8 cellular contexts compared by ENCODE assay signal in the genomic region with DNA sequence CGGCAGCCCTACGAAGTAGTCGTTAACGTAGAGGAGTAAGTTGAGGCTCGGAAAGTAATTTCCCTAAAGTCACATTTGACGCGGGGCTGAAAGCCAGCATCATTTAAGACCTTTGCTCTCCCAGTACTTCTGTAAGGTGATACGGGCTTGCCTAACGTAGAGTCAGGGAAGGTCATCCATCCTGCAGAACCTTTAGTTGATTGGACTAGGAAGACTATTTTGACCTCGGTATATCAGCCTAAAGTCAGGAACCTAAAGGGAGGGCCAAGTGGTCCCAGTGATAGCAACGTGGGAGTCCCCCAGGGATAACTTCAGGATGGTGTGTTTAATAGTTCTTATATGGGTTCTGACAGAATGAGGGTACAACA. TPM values are rescaled to one million over a fixed set of nuclear protein-coding genes. Genes with fewer than 3 reads are reported as not detected.
DNase-seq lines count a peak whose midpoint lies in the region; ATAC-seq and TF ChIP-seq lines count a peak whose summit lies in the region.

No MANE protein-coding gene starts in this region.

- H3K36me3 Mint-ChIP-seq in natural killer cell treated with Interleukin-12 subunit alpha and Interleukin-12 subunit beta and Interleukin-15 and Interleukin-18, amount 100 ng/mL, for 72 hours, result peaks cover 22% of the 10 kb centered on the region

- TF ChIP-seq CTCF in BJ (IDR thresholded peaks at IDR 0.05; ENCODE audit: insufficient read depth, low read depth, low read length), result no peak

- H3K27me3 Mint-ChIP-seq in natural killer cell treated with Interleukin-12 subunit alpha and Interleukin-12 subunit beta and Interleukin-15 and Interleukin-18, amount 100 ng/mL, for 72 hours, result no peaks in the 10 kb centered on the region

- CTCF ChIA-PET in BJ (lab: Yijun Ruan, JAX), result interaction anchor here (1.0 to 2.1 kb wide), 2 partner anchors 52 to 68 kb away, joined by 4 to 12 read pairs; no protein-coding TSS in a partner anchor

- no peak overlapping the region for H3K27ac ChIP-seq in duodenal mucosa (ENCODE audit: low read depth, low read length)

- H3K4me3 Mint-ChIP-seq in natural killer cell treated with Interleukin-12 subunit alpha and Interleukin-12 subunit beta and Interleukin-15 and Interleukin-18, amount 100 ng/mL, for 72 hours, result peak overlapping the region; percentile 98

- H3K36me3 ChIP-seq in BJ (ENCODE audit: control insufficient read depth, insufficient read depth, low read length) (peaks cover 8% of the 10 kb centered on the region), MG63 (peaks cover 48% of the 10 kb centered on the region), duodenal mucosa (ENCODE audit: control insufficient read depth in 1 of 2, insufficient read depth in 2 of 2, low read length in 2 of 2) (peaks cover 29 to 35% of the 10 kb centered on the region in 2 donors)

- DNase-seq in BJ (ENCODE audit: low read depth) (no peak), MG63 (no peak), NCI-H2107 (lab: John Stamatoyannopoulos, UW) (no peak)
- no peak for DNase-seq in natural killer cell treated with Interleukin-12 subunit alpha and Interleukin-12 subunit beta and Interleukin-15 and Interleukin-18, amount 100 ng/mL, for 72 hours (ENCODE audit: low spot score)

- H3K9me3 ChIP-seq in MG63, result no peaks in the 10 kb centered on the region
- no peaks in the 10 kb centered on the region for H3K9me3 ChIP-seq in duodenal mucosa (ENCODE audit: control insufficient read depth in 1 of 2, low read length in 2 of 2)

- POLR2A ChIA-PET in BJ (lab: Charles Lee), result no interaction called here

- peak overlapping the region; percentile 97 for H3K9ac ChIP-seq in duodenal mucosa (ENCODE audit: low read depth in 1 of 2, low read length in 2 of 2)

- peaks cover 10 to 18% of the 10 kb centered on the region in 2 donors for H3K4me1 ChIP-seq in duodenal mucosa (ENCODE audit: control insufficient read depth in 1 of 2, insufficient read depth in 2 of 2, low read length in 2 of 2)

- no peaks in the 10 kb centered on the region for H3K27me3 ChIP-seq in BJ (ENCODE audit: control insufficient read depth, insufficient read depth, low read length)
- no peaks in the 10 kb centered on the region for H3K27me3 ChIP-seq in MG63
- H3K27me3 ChIP-seq in duodenal mucosa (ENCODE audit: control insufficient read depth in 1 of 2, insufficient read depth in 2 of 2, low read length in 2 of 2), result no peaks in the 10 kb centered on the region

- H3K4me3 ChIP-seq in BJ (ENCODE audit: low read depth, low read length) (peak overlapping the region; percentile 86), MG63 (peak overlapping the region; percentile 81), duodenal mucosa (ENCODE audit: low read depth in 1 of 2, low read length in 2 of 2) (peak overlapping the region; percentile 94 to 99)

- no peak for ATAC-seq in natural killer cell treated with Interleukin-12 subunit alpha and Interleukin-12 subunit beta and Interleukin-15 and Interleukin-18, amount 100 ng/mL, for 72 hours
- no peak for ATAC-seq in HG02973 (IDR thresholded peaks at IDR 0.05; ENCODE audit: unreplicated experiment)
- ATAC-seq in GM21528 (IDR thresholded peaks at IDR 0.05; ENCODE audit: low FRiP score, unreplicated experiment), result no peak
- no peak for ATAC-seq in HG03135 (IDR thresholded peaks at IDR 0.05; ENCODE audit: unreplicated experiment)

- H3K4me1 Mint-ChIP-seq in natural killer cell treated with Interleukin-12 subunit alpha and Interleukin-12 subunit beta and Interleukin-15 and Interleukin-18, amount 100 ng/mL, for 72 hours (ENCODE audit: low read depth in 2 of 2), result peaks cover 14 to 22% of the 10 kb centered on the region in 2 donors

- H3K27ac Mint-ChIP-seq in natural killer cell treated with Interleukin-12 subunit alpha and Interleukin-12 subunit beta and Interleukin-15 and Interleukin-18, amount 100 ng/mL, for 72 hours, result peak overlapping the region; percentile 94 to 97

- H3K9me3 Mint-ChIP-seq in natural killer cell treated with Interleukin-12 subunit alpha and Interleukin-12 subunit beta and Interleukin-15 and Interleukin-18, amount 100 ng/mL, for 72 hours, result no peaks in the 10 kb centered on the region

RNA-seq across cellular contexts. Expression of a gene that starts 0.7 kb away (rescaled TPM):
- polyA plus RNA-seq in BJ (2011; rRNA removed), result 6.3 and 7.6 TPM in 2 replicates
- polyA minus RNA-seq in BJ (2011; rRNA and poly(A)+ RNA removed), result 25.2 and 25.5 TPM in 2 replicates
- 4.1 and 5.2 TPM in 2 replicates for total RNA-seq in MG63 (2014; rRNA removed; shearing (Covaris generic); ENCODE audit: low replicate concordance)
- 100 to 1,000 TPM in 1 of 2 donors, 10 to 100 TPM in 1; 66.2 to 121 TPM for total RNA-seq in natural killer cell treated with Interleukin-12 subunit alpha and Interleukin-12 subunit beta and Interleukin-15 and Interleukin-18, amount 100 ng/mL, for 72 hours

RNA-seq across cellular contexts. Expression of a gene that starts 29.7 kb away (rescaled TPM):
- 0.05 TPM in 1 of 2 replicates, not detected in the other for polyA plus RNA-seq in BJ (2011; rRNA removed)
- not detected in 2 replicates for polyA minus RNA-seq in BJ (2011; rRNA and poly(A)+ RNA removed)
- 24.1 and 25.7 TPM in 2 replicates for total RNA-seq in MG63 (2014; rRNA removed; shearing (Covaris generic); ENCODE audit: low replicate concordance)
- total RNA-seq in natural killer cell treated with Interleukin-12 subunit alpha and Interleukin-12 subunit beta and Interleukin-15 and Interleukin-18, amount 100 ng/mL, for 72 hours, result not detected

Comparison
In these comparisons a context has a peak if more than half of its experiments do, and no peak if none do; other contexts are left out.
1. RNA of a gene that starts 0.7 kb away (total RNA-seq): 66.2 to 121 TPM in natural killer cell treated with Interleukin-12 subunit alpha and Interleukin-12 subunit beta and Interleukin-15 and Interleukin-18, amount 100 ng/mL, for 72 hours; 4.1 to 5.2 TPM in MG63; every median in the first group is over 10 times any median in the second.
2. RNA of a gene that starts 29.7 kb away (total RNA-seq): 24.1 to 25.7 TPM in MG63; not detected in natural killer cell treated with Interleukin-12 subunit alpha and Interleukin-12 subunit beta and Interleukin-15 and Interleukin-18, amount 100 ng/mL, for 72 hours; every median in the first group is over 10 times any median in the second.
3. Peak in every context shown above with its lines, with median percentiles within 50 percentile points of each other: H3K4me3 ChIP-seq.